39 cellular contexts compared by ENCODE assay signal in the genomic region with DNA sequence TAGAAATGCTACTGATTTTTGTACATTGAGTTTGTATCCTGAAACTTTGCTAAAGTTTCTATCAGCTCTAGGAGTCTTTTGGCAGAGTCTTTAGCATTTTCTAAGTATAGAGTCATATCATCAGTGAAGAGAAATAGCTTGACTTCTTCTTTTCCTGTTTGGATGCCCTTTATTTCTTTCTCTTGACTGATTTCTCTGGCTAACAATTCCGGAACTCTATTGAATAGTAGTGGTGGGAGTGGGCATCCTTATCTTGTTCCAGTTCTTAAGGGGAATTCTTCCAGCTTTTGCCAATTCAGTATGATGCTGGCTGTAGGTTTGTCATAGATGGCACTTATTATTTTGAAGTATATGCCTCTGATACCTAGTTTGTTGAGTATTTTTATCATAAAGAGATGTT.
"Had no signal": no experiment of that assay in that cellular context is flagged by ENCODE, and none has a peak within 500 bp of the region (broad histone marks: within the 10 kb centered on the region; RNA-seq: fewer than 3 reads in every experiment).

No MANE protein-coding gene starts in this region.

- H3K4me1 Mint-ChIP-seq: activated B cell treated with CpG ODN at 0.5 μM for 24 hours; activated CD4-positive, alpha-beta T cell treated with anti-CD3 and anti-CD28 coated beads, Interleukin-2, amount 10 ng/mL, durations not matched to agents 24 days and 14 days; activated naive CD8-positive, alpha-beta T cell treated with anti-CD3 and anti-CD28 coated beads for 36 hours; activated T-helper 17 cell treated with anti-CD3 and anti-CD28 coated beads, Interleukin-2, amount 50 U/mL, for 72 hours; central memory CD8-positive, alpha-beta T cell had no signal

- H3K36me3 ChIP-seq: ascending aorta, brain microvascular endothelial cell, breast epithelium, cardiac muscle cell had no signal

- H3K27me3 Mint-ChIP-seq: activated B cell treated with CpG ODN at 0.5 μM for 24 hours; activated CD4-positive, alpha-beta memory T cell treated with anti-CD3 and anti-CD28 coated beads for 36 hours; activated CD4-positive, alpha-beta T cell treated with anti-CD3 and anti-CD28 coated beads, Interleukin-2, amount 10 ng/mL, durations not matched to agents 24 days and 14 days; activated CD8-positive, alpha-beta T cell treated with anti-CD3 and anti-CD28 coated beads for 36 hours; activated naive CD8-positive, alpha-beta T cell treated with anti-CD3 and anti-CD28 coated beads for 36 hours; central memory CD8-positive, alpha-beta T cell had no signal

- DNase-seq: activated B cell treated with CpG ODN at 0.5 μM for 24 hours; activated CD4-positive, alpha-beta memory T cell treated with anti-CD3 and anti-CD28 coated beads for 36 hours; activated CD4-positive, alpha-beta T cell treated with anti-CD3 and anti-CD28 coated beads for 4 hours; activated CD4-positive, alpha-beta T cell treated with anti-CD3 and anti-CD28 coated beads, Interleukin-2, amount 10 ng/mL, durations not matched to agents 24 days and 14 days; activated CD4-positive, alpha-beta T cell treated with anti-CD3 and anti-CD28 coated beads, Interleukin-2, amount 50 U/mL, for 1 hour; activated CD4-positive, alpha-beta T cell treated with anti-CD3 and anti-CD28 coated beads, Interleukin-2, amount 50 U/mL, for 4 hours; activated CD4-positive, CD25-positive, alpha-beta regulatory T cell treated with anti-CD3 and anti-CD28 coated beads, Interleukin-2, amount 50 U/mL, for 72 hours; activated CD8-positive, alpha-beta memory T cell treated with anti-CD3 and anti-CD28 coated beads, Interleukin-2, amount 50 U/mL, for 4 hours; activated CD8-positive, alpha-beta T cell treated with anti-CD3 and anti-CD28 coated beads for 36 hours; activated effector memory CD4-positive, alpha-beta T cell treated with anti-CD3 and anti-CD28 coated beads, Interleukin-2, amount 50 U/mL, for 16 hours; activated gamma-delta T cell treated with Interleukin-2 at 50 U/mL for 16 hours; activated naive CD4-positive, alpha-beta T cell; activated naive CD4-positive, alpha-beta T cell treated with anti-CD3 and anti-CD28 coated beads for 36 hours; activated naive CD4-positive, alpha-beta T cell treated with anti-CD3 and anti-CD28 coated beads, Interleukin-2, amount 50 U/mL, for 16 hours; activated naive CD8-positive, alpha-beta T cell treated with anti-CD3 and anti-CD28 coated beads for 36 hours; activated T-cell treated with anti-CD3 and anti-CD28 coated beads for 4 hours; activated T-cell treated with anti-CD3 and anti-CD28 coated beads, Interleukin-2, amount 50 U/mL, for 1 hour; activated T-cell treated with anti-CD3 and anti-CD28 coated beads, Interleukin-2, amount 50 U/mL, for 4 hours; activated T-cell treated with anti-CD3 and anti-CD28 coated beads, Interleukin-2, amount 50 U/mL, for 72 hours; amygdala; anterior cingulate cortex; body of pancreas; brain microvascular endothelial cell; caudate nucleus; cerebellar nuclear complex; T-helper 1 cell; T-helper 2 cell; T-helper 9 cell had no signal

- H3K27ac Mint-ChIP-seq: activated B cell treated with CpG ODN at 0.5 μM for 24 hours; activated CD4-positive, alpha-beta memory T cell treated with anti-CD3 and anti-CD28 coated beads for 36 hours; activated CD4-positive, alpha-beta T cell treated with anti-CD3 and anti-CD28 coated beads, Interleukin-2, amount 10 ng/mL, durations not matched to agents 24 days and 14 days; activated CD8-positive, alpha-beta T cell treated with anti-CD3 and anti-CD28 coated beads for 36 hours; activated naive CD4-positive, alpha-beta T cell treated with anti-CD3 and anti-CD28 coated beads for 36 hours; activated naive CD4-positive, alpha-beta T cell treated with anti-CD3 and anti-CD28 coated beads, Interleukin-2, amount 50 U/mL, for 72 hours; activated naive CD8-positive, alpha-beta T cell treated with anti-CD3 and anti-CD28 coated beads for 36 hours; activated T-cell treated with anti-CD3 and anti-CD28 coated beads, Interleukin-2, amount 50 U/mL, for 72 hours; activated T-helper 1 cell treated with anti-CD3 and anti-CD28 coated beads, Interleukin-12 subunit alpha, Interleukin-12 subunit beta, Interleukin-2, Interleukin-4 antibody, amounts not matched to agents 30 ng/mL and 10 ng/mL and 1 ng/mL, durations not matched to agents 14 hours and 24 hours and 36 hours; activated T-helper 17 cell treated with anti-CD3 and anti-CD28 coated beads, Interleukin-2, amount 50 U/mL, for 72 hours; T-helper 1 cell treated with Interleukin-12 subunit alpha and Interleukin-12 subunit beta and Interleukin-4 antibody, amounts not matched to agents 30 μg/mL and 1 μg/mL, for 36 hours; T-helper 2 cell treated with Interferon-gamma antibody and Interleukin-4, amounts not matched to agents 5 μg/mL and 100 μg/mL, for 36 hours had no signal

- H3K4me1 ChIP-seq: ascending aorta, breast epithelium had no signal

- H3K4me3 Mint-ChIP-seq: activated B cell treated with CpG ODN at 0.5 μM for 24 hours; activated CD4-positive, alpha-beta memory T cell treated with anti-CD3 and anti-CD28 coated beads for 36 hours; activated CD4-positive, alpha-beta T cell treated with anti-CD3 and anti-CD28 coated beads, Interleukin-2, amount 10 ng/mL, durations not matched to agents 24 days and 14 days; activated CD8-positive, alpha-beta T cell treated with anti-CD3 and anti-CD28 coated beads for 36 hours; activated naive CD4-positive, alpha-beta T cell treated with anti-CD3 and anti-CD28 coated beads for 36 hours; activated naive CD8-positive, alpha-beta T cell treated with anti-CD3 and anti-CD28 coated beads for 36 hours; activated T-cell treated with anti-CD3 and anti-CD28 coated beads, Interleukin-2, amount 50 U/mL, for 4 hours; activated T-cell treated with anti-CD3 and anti-CD28 coated beads, Interleukin-2, amount 50 U/mL, for 72 hours; activated T-helper 1 cell treated with anti-CD3 and anti-CD28 coated beads, Interleukin-12 subunit alpha, Interleukin-12 subunit beta, Interleukin-2, Interleukin-4 antibody, amounts not matched to agents 30 ng/mL and 10 ng/mL and 1 ng/mL, durations not matched to agents 14 hours and 24 hours and 36 hours; activated T-helper 17 cell treated with anti-CD3 and anti-CD28 coated beads, Interleukin-2, amount 50 U/mL, for 72 hours; central memory CD8-positive, alpha-beta T cell; T-helper 1 cell treated with Interleukin-12 subunit alpha and Interleukin-12 subunit beta and Interleukin-4 antibody, amounts not matched to agents 30 μg/mL and 1 μg/mL, for 36 hours; T-helper 2 cell treated with Interferon-gamma antibody and Interleukin-4, amounts not matched to agents 5 μg/mL and 100 μg/mL, for 36 hours had no signal

- H3K4me3 ChIP-seq: ascending aorta, body of pancreas, breast epithelium, cardiac muscle cell had no signal

- H3K36me3 Mint-ChIP-seq: activated CD4-positive, alpha-beta memory T cell treated with anti-CD3 and anti-CD28 coated beads for 36 hours; activated naive CD4-positive, alpha-beta T cell treated with anti-CD3 and anti-CD28 coated beads, Interleukin-2, amount 50 U/mL, for 72 hours; activated naive CD8-positive, alpha-beta T cell treated with anti-CD3 and anti-CD28 coated beads for 36 hours had no signal

- ATAC-seq: activated CD8-positive, alpha-beta T cell treated with anti-CD3 and anti-CD28 coated beads for 36 hours; activated naive CD4-positive, alpha-beta T cell treated with anti-CD3 and anti-CD28 coated beads, Interleukin-2, amount 50 U/mL, for 72 hours; activated T-cell treated with anti-CD3 and anti-CD28 coated beads, Interleukin-2, amount 50 U/mL, for 4 hours; activated T-cell treated with anti-CD3 and anti-CD28 coated beads, Interleukin-2, amount 50 U/mL, for 72 hours; activated T-helper 17 cell treated with anti-CD3 and anti-CD28 coated beads, Interleukin-2, amount 50 U/mL, for 72 hours; body of pancreas had no signal

- H3K9me3 ChIP-seq: ascending aorta, body of pancreas, breast epithelium had no signal

- FAIRE-seq: TTC549 had no signal

- H3K27me3 ChIP-seq: ascending aorta, body of pancreas, brain microvascular endothelial cell, breast epithelium, cardiac muscle cell had no signal

- H3K27ac ChIP-seq: ascending aorta, body of pancreas, brain microvascular endothelial cell, breast epithelium, cardiac muscle cell, VCaP had no signal
